Comparison of ENCODE assay signal across 9 cellular contexts in genomic region chr10:35341521-35341920, GRCh38. TPM values are rescaled to one million over a fixed set of nuclear protein-coding genes. Genes with fewer than 3 reads are reported as not detected.
DNase-seq lines count a peak whose midpoint lies in the region; ATAC-seq and TF ChIP-seq lines count a peak whose summit lies in the region.
"Had no signal": no experiment of that assay in that cellular context is flagged by ENCODE, and none has a peak within 500 bp of the region (broad histone marks: within the 10 kb centered on the region; RNA-seq: fewer than 3 reads in every experiment).

No MANE protein-coding gene starts in this region.

- TF ChIP-seq CTCF in Loucy (conservative IDR thresholded peaks at IDR 0.05; ENCODE audit: low read length), result no peak

- no peaks in the 10 kb centered on the region for H3K9me3 ChIP-seq in Loucy (ENCODE audit: insufficient read depth, low read depth, low read length)

- H3F3A ChIP-seq in Loucy (ENCODE audit: low read depth), result peaks cover 3% of the 10 kb centered on the region; the same call in 1 of the 2 replicates

- H3K36me3 Mint-ChIP-seq in activated naive CD4-positive, alpha-beta T cell treated with anti-CD3 and anti-CD28 coated beads, Interleukin-2, amount 10 ng/mL, durations not matched to agents 7 days and 5 days, result peaks cover 25% of the 10 kb centered on the region
- H3K36me3 Mint-ChIP-seq in stimulated activated naive B cell treated with anti-CD40 and anti-IgM and Interleukin-4, amounts not matched to agents 10 μg/mL and 1 μg/mL and 100 μg/mL, for 72 hours, result peaks cover 2 to 3% of the 10 kb centered on the region in 2 donors

- H3K36me3 ChIP-seq in Loucy (ENCODE audit: insufficient read depth, low read length), result no peaks in the 10 kb centered on the region

- no peaks in the 10 kb centered on the region for H3K9me2 ChIP-seq in Loucy (replicated peaks; ENCODE audit: low read depth, low read length)

- intact Hi-C loops in cardiac septum (cut with DNase I), result no loop called here

- H3K4me1 Mint-ChIP-seq in activated naive CD4-positive, alpha-beta T cell treated with anti-CD3 and anti-CD28 coated beads, Interleukin-2, amount 10 ng/mL, durations not matched to agents 7 days and 5 days, result peaks cover 73% of the 10 kb centered on the region
- peaks cover 40 to 70% of the 10 kb centered on the region in 2 donors for H3K4me1 Mint-ChIP-seq in stimulated activated naive B cell treated with anti-CD40 and anti-IgM and Interleukin-4, amounts not matched to agents 10 μg/mL and 1 μg/mL and 100 μg/mL, for 72 hours

- peak overlapping the region; percentile 87 for H3K27ac Mint-ChIP-seq in activated naive CD4-positive, alpha-beta T cell treated with anti-CD3 and anti-CD28 coated beads, Interleukin-2, amount 10 ng/mL, durations not matched to agents 7 days and 5 days
- no peak overlapping the region for H3K27ac Mint-ChIP-seq in stimulated activated naive B cell treated with anti-CD40 and anti-IgM and Interleukin-4, amounts not matched to agents 10 μg/mL and 1 μg/mL and 100 μg/mL, for 72 hours

- peaks cover 69% of the 10 kb centered on the region for H3K4me1 ChIP-seq in Loucy (ENCODE audit: insufficient read depth, low read length, poor library complexity, severe bottlenecking)

- no peaks in the 10 kb centered on the region for H3K9me3 Mint-ChIP-seq in activated naive CD4-positive, alpha-beta T cell treated with anti-CD3 and anti-CD28 coated beads, Interleukin-2, amount 10 ng/mL, durations not matched to agents 7 days and 5 days
- no peaks in the 10 kb centered on the region for H3K9me3 Mint-ChIP-seq in stimulated activated naive B cell treated with anti-CD40 and anti-IgM and Interleukin-4, amounts not matched to agents 10 μg/mL and 1 μg/mL and 100 μg/mL, for 72 hours

- H3K4me3 Mint-ChIP-seq in activated naive CD4-positive, alpha-beta T cell treated with anti-CD3 and anti-CD28 coated beads, Interleukin-2, amount 10 ng/mL, durations not matched to agents 7 days and 5 days, result peak overlapping the region; percentile 4
- peak overlapping the region; percentile 10 to 18 for H3K4me3 Mint-ChIP-seq in stimulated activated naive B cell treated with anti-CD40 and anti-IgM and Interleukin-4, amounts not matched to agents 10 μg/mL and 1 μg/mL and 100 μg/mL, for 72 hours

- peak overlapping the region; percentile 76 for H3K4me3 ChIP-seq in Loucy (ENCODE audit: low read length, poor library complexity, severe bottlenecking)
- H3K4me3 ChIP-seq: SK-N-MC had no signal

- ATAC-seq in HG02642 (IDR thresholded peaks at IDR 0.05; ENCODE audit: poor library complexity, unreplicated experiment), result peak; percentile 72
- ATAC-seq in stimulated activated naive B cell treated with anti-CD40 and anti-IgM and Interleukin-4, amounts not matched to agents 10 μg/mL and 1 μg/mL and 100 μg/mL, for 72 hours (replicated peaks), result peak; percentile 79 to 83

- no peaks in the 10 kb centered on the region for H3K27me3 ChIP-seq in Loucy (ENCODE audit: insufficient read depth, low read length, poor library complexity, severe bottlenecking)

- DNase-seq in activated naive CD4-positive, alpha-beta T cell treated with anti-CD3 and anti-CD28 coated beads, Interleukin-2, amount 10 ng/mL, durations not matched to agents 7 days and 5 days, result no peak
- no peak for DNase-seq in activated naive CD4-positive, alpha-beta T cell (lab: John Stamatoyannopoulos, UW)
- DNase-seq in stimulated activated naive B cell treated with anti-CD40 and anti-IgM and Interleukin-4, amounts not matched to agents 10 μg/mL and 1 μg/mL and 100 μg/mL, for 72 hours, result no peak
- DNase-seq in stimulated activated CD4-positive, alpha-beta T cell treated with anti-CD3 and anti-CD28 coated beads, Interleukin-1b, Interleukin-23, amount 100 ng/mL, for 48 hours, result no peak
- DNase-seq in cardiac septum (ENCODE audit: low spot score) (no peak), NCI-H748 treated with DMSO at 0.1 percent for 48 hours (lab: John Stamatoyannopoulos, UW) (no peak)

- CTCF ChIA-PET in activated naive CD4-positive, alpha-beta T cell treated with anti-CD3 and anti-CD28 coated beads, Interleukin-2, amount 10 ng/mL, durations not matched to agents 7 days and 5 days (lab: Charles Lee), result no interaction called here

- H3K4me2 ChIP-seq in Loucy (ENCODE audit: low read depth, low read length, poor library complexity, severe bottlenecking), result peak overlapping the region; percentile 75

- H3K9ac ChIP-seq in Loucy (ENCODE audit: low read depth, low read length, poor library complexity, severe bottlenecking), result peak overlapping the region; percentile 65

- peaks cover 80% of the 10 kb centered on the region for H4K20me1 ChIP-seq in Loucy (ENCODE audit: insufficient read depth, low read length, poor library complexity, severe bottlenecking)

- no peaks in the 10 kb centered on the region for H3K27me3 Mint-ChIP-seq in activated naive CD4-positive, alpha-beta T cell treated with anti-CD3 and anti-CD28 coated beads, Interleukin-2, amount 10 ng/mL, durations not matched to agents 7 days and 5 days
- H3K27me3 Mint-ChIP-seq in stimulated activated naive B cell treated with anti-CD40 and anti-IgM and Interleukin-4, amounts not matched to agents 10 μg/mL and 1 μg/mL and 100 μg/mL, for 72 hours, result no peaks in the 10 kb centered on the region

- peaks cover 97% of the 10 kb centered on the region for H3K79me2 ChIP-seq in Loucy (ENCODE audit: insufficient read depth, low read length)

- H2AFZ ChIP-seq in Loucy (ENCODE audit: low read length), result no peak overlapping the region

RNA-seq across cellular contexts. Expression of gene CCNY, which starts 5.2 kb away (rescaled TPM):
- 83.4 TPM for total RNA-seq in cardiac septum
